ENCODE assay signal across 18 cellular contexts in the genomic region with DNA sequence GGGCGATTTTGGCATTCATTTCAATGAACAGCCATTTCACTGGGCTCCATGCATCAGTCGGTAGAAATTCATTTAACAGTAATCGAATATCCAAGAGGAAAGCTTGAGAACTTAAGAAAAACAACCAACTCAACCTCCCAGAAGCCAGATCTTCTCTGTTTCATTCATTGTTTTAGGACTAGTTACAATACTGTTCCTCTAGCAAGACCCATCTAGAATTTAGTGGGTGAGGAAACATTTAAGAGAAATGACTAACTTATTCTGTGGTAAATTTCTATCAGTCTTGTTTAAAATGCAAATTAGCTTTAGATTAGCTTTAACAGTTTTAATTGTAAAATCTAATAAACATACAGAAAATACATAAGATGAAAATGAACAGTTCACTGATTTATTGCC.
"Had no signal": no experiment of that assay in that cellular context is flagged by ENCODE, and none has a peak within 500 bp of the region (broad histone marks: within the 10 kb centered on the region; RNA-seq: fewer than 3 reads in every experiment).

No MANE protein-coding gene starts in this region.

- H3K27ac ChIP-seq: colonic mucosa, esophagus muscularis mucosa, hepatocyte, left ventricle myocardium inferior, right lobe of liver, tibial artery, VCaP had no signal

- H3K27me3 Mint-ChIP-seq: memory B cell had no signal

- H3K27me3 ChIP-seq: colonic mucosa, esophagus muscularis mucosa, hepatocyte, right lobe of liver, tibial artery had no signal

- ATAC-seq: SK-N-SH treated with all-trans-retinoic acid at 6 μM for 48 hours had no signal

- H3K4me3 ChIP-seq: colonic mucosa, esophagus muscularis mucosa, hepatocyte, left ventricle myocardium inferior, mucosa of descending colon, right lobe of liver, smooth muscle cell, tibial artery had no signal

- H3K36me3 ChIP-seq: colonic mucosa, esophagus muscularis mucosa, left ventricle myocardium inferior, right lobe of liver, tibial artery had no signal

- H3K4me1 Mint-ChIP-seq: brain had no signal

- H3K4me1 ChIP-seq: colonic mucosa, esophagus muscularis mucosa, left ventricle myocardium inferior, right lobe of liver, tibial artery had no signal

- DNase-seq: activated naive CD4-positive, alpha-beta T cell treated with anti-CD3 and anti-CD28 coated beads, Interleukin-2, amount 10 ng/mL, durations not matched to agents 7 days and 5 days; amniotic stem cell; left ventricle myocardium inferior; mucosa of descending colon; nephron progenitor cell; right lobe of liver; T-helper 1 cell had no signal

- H3K4me2 ChIP-seq: hepatocyte, smooth muscle cell had no signal

- H3K27ac Mint-ChIP-seq: activated naive CD4-positive, alpha-beta T cell treated with anti-CD3 and anti-CD28 coated beads, Interleukin-2, amount 10 ng/mL, durations not matched to agents 7 days and 5 days; activated T-helper 2 cell treated with anti-CD3 and anti-CD28 coated beads, Interferon-gamma antibody, Interleukin-2, Interleukin-4, amounts not matched to agents 10 μg/mL and 5 μg/mL and 100 μg/mL, durations not matched to agents 14 hours and 24 hours and 36 hours; brain; nephron progenitor cell had no signal

- H3K9me3 ChIP-seq: colonic mucosa, esophagus muscularis mucosa, left ventricle myocardium inferior, mucosa of descending colon, right lobe of liver, tibial artery had no signal

- H3K4me3 Mint-ChIP-seq: activated CD4-positive, alpha-beta T cell treated with anti-CD3 and anti-CD28 coated beads, Interleukin-2, amount 10 ng/mL, durations not matched to agents 7 days and 5 days; activated naive CD4-positive, alpha-beta T cell treated with anti-CD3 and anti-CD28 coated beads, Interleukin-2, amount 10 ng/mL, durations not matched to agents 7 days and 5 days; brain; memory B cell; nephron progenitor cell had no signal
